1 cellular context compared by ENCODE assay signal in genomic region chr4:119977546-119977945, GRCh38.
TF ChIP-seq lines count a peak whose summit lies in the region.

No MANE protein-coding gene starts in this region.

TF ChIP-seq in GM23338, 12 proteins besides CTCF, POLR2A, EP300 and RAD21 (continued from another document):
- TF ChIP-seq, protein P1, sequence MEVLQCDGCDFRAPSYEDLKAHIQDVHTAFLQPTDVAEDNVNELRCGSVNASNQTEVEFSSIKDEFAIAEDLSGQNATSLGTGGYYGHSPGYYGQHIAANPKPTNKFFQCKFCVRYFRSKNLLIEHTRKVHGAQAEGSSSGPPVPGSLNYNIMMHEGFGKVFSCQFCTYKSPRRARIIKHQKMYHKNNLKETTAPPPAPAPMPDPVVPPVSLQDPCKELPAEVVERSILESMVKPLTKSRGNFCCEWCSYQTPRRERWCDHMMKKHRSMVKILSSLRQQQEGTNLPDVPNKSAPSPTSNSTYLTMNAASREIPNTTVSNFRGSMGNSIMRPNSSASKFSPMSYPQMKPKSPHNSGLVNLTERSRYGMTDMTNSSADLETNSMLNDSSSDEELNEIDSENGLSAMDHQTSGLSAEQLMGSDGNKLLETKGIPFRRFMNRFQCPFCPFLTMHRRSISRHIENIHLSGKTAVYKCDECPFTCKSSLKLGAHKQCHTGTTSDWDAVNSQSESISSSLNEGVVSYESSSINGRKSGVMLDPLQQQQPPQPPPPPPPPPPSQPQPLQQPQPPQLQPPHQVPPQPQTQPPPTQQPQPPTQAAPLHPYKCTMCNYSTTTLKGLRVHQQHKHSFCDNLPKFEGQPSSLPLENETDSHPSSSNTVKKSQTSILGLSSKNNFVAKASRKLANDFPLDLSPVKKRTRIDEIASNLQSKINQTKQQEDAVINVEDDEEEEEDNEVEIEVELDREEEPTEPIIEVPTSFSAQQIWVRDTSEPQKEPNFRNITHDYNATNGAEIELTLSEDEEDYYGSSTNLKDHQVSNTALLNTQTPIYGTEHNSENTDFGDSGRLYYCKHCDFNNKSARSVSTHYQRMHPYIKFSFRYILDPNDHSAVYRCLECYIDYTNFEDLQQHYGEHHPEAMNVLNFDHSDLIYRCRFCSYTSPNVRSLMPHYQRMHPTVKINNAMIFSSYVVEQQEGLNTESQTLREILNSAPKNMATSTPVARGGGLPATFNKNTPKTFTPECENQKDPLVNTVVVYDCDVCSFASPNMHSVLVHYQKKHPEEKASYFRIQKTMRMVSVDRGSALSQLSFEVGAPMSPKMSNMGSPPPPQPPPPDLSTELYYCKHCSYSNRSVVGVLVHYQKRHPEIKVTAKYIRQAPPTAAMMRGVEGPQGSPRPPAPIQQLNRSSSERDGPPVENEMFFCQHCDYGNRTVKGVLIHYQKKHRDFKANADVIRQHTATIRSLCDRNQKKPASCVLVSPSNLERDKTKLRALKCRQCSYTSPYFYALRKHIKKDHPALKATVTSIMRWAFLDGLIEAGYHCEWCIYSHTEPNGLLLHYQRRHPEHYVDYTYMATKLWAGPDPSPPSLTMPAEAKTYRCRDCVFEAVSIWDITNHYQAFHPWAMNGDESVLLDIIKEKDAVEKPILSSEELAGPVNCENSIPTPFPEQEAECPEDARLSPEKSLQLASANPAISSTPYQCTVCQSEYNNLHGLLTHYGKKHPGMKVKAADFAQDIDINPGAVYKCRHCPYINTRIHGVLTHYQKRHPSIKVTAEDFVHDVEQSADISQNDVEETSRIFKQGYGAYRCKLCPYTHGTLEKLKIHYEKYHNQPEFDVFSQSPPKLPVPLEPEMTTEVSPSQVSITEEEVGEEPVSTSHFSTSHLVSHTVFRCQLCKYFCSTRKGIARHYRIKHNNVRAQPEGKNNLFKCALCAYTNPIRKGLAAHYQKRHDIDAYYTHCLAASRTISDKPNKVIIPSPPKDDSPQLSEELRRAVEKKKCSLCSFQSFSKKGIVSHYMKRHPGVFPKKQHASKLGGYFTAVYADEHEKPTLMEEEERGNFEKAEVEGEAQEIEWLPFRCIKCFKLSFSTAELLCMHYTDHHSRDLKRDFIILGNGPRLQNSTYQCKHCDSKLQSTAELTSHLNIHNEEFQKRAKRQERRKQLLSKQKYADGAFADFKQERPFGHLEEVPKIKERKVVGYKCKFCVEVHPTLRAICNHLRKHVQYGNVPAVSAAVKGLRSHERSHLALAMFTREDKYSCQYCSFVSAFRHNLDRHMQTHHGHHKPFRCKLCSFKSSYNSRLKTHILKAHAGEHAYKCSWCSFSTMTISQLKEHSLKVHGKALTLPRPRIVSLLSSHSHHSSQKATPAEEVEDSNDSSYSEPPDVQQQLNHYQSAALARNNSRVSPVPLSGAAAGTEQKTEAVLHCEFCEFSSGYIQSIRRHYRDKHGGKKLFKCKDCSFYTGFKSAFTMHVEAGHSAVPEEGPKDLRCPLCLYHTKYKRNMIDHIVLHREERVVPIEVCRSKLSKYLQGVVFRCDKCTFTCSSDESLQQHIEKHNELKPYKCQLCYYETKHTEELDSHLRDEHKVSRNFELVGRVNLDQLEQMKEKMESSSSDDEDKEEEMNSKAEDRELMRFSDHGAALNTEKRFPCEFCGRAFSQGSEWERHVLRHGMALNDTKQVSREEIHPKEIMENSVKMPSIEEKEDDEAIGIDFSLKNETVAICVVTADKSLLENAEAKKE (CRISPR knock-in tag; IDR thresholded peaks at IDR 0.05), result no peak
- TF ChIP-seq ZNF114 (CRISPR knock-in tag; IDR thresholded peaks at IDR 0.05) (no peak), ETS1 (IDR thresholded peaks at IDR 0.05) (no peak), CREB1 (CRISPR knock-in tag; IDR thresholded peaks at IDR 0.05; ENCODE audit: low read depth) (no peak), EZH2phosphoT487 (IDR thresholded peaks at IDR 0.05; ENCODE audit: unreplicated experiment) (no peak)
- TF ChIP-seq, protein P2, sequence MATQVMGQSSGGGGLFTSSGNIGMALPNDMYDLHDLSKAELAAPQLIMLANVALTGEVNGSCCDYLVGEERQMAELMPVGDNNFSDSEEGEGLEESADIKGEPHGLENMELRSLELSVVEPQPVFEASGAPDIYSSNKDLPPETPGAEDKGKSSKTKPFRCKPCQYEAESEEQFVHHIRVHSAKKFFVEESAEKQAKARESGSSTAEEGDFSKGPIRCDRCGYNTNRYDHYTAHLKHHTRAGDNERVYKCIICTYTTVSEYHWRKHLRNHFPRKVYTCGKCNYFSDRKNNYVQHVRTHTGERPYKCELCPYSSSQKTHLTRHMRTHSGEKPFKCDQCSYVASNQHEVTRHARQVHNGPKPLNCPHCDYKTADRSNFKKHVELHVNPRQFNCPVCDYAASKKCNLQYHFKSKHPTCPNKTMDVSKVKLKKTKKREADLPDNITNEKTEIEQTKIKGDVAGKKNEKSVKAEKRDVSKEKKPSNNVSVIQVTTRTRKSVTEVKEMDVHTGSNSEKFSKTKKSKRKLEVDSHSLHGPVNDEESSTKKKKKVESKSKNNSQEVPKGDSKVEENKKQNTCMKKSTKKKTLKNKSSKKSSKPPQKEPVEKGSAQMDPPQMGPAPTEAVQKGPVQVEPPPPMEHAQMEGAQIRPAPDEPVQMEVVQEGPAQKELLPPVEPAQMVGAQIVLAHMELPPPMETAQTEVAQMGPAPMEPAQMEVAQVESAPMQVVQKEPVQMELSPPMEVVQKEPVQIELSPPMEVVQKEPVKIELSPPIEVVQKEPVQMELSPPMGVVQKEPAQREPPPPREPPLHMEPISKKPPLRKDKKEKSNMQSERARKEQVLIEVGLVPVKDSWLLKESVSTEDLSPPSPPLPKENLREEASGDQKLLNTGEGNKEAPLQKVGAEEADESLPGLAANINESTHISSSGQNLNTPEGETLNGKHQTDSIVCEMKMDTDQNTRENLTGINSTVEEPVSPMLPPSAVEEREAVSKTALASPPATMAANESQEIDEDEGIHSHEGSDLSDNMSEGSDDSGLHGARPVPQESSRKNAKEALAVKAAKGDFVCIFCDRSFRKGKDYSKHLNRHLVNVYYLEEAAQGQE (IDR thresholded peaks at IDR 0.05; ENCODE audit: unreplicated experiment), result no peak
